Comparison of ENCODE assay signal across 2 cellular contexts in genomic region chr7:6995493-6996289, GRCh38.
TF ChIP-seq lines count a peak whose summit lies in the region.

No MANE protein-coding gene starts in this region.

TF ChIP-seq in GM12878, 131 proteins besides CTCF, POLR2A, EP300 and RAD21:
- peak; percentile 48; the same call in 1 of the 2 replicates for TF ChIP-seq ZBTB40 (IDR thresholded peaks at IDR 0.05; ENCODE audit: borderline replicate concordance)

TF ChIP-seq in HepG2, 621 proteins besides CTCF, POLR2A, EP300 and RAD21:
- TF ChIP-seq ZBTB40 (IDR thresholded peaks at IDR 0.05) = 0 out of 2 replicates have a peak, but pooled peaks have one; percentile 21
- peak; percentile 78; the same call in 1 of the 2 replicates for TF ChIP-seq ZBTB40 (CRISPR knock-in tag; IDR thresholded peaks at IDR 0.05)
TF ChIP-seq in HepG2: peak in this region for 1; not testable (repeated sequence) for 620.
